In genomic region chr2:172323256-172323655, GRCh38 we compare ENCODE assay signal across 18 cellular contexts.
A peak's percentile ranks its signal among the peaks of the same experiment; 100 is the strongest.
DNase-seq lines count a peak whose midpoint lies in the region; ATAC-seq, FAIRE-seq and TF ChIP-seq lines count a peak whose summit lies in the region.
"Had no signal": no experiment of that assay in that cellular context is flagged by ENCODE, and none has a peak within 500 bp of the region (broad histone marks: within the 10 kb centered on the region; RNA-seq: fewer than 3 reads in every experiment).

No MANE protein-coding gene starts in this region.

- TF ChIP-seq CTCF in IMR-90 (conservative IDR thresholded peaks at IDR 0.05; ENCODE audit: low read depth, low read length) (no peak), astrocyte (IDR thresholded peaks at IDR 0.05; ENCODE audit: insufficient read depth, low read depth, low read length) (no peak), upper lobe of left lung (IDR thresholded peaks at IDR 0.05) (no peak)

- H3K27me3 ChIP-seq in IMR-90 (ENCODE audit: control insufficient read depth, insufficient read depth, low read length) (no peaks in the 10 kb centered on the region), astrocyte (ENCODE audit: insufficient read depth, low read length) (no peaks in the 10 kb centered on the region), trophoblast cell (ENCODE audit: insufficient read depth, low read length) (no peaks in the 10 kb centered on the region), upper lobe of left lung (no peaks in the 10 kb centered on the region)
- H3K27me3 ChIP-seq: MG63 had no signal

- no peak overlapping the region for H2BK15ac ChIP-seq in IMR-90 (ENCODE audit: low read depth, low read length)

- no peak for TF ChIP-seq POLR2A in IMR-90 (IDR thresholded peaks at IDR 0.05; ENCODE audit: low read depth, low read length)
- no peak for TF ChIP-seq POLR2A in upper lobe of left lung (IDR thresholded peaks at IDR 0.05)

- H3K79me1 ChIP-seq in IMR-90 (ENCODE audit: low read depth in 1 of 2, low read length in 2 of 2), result no peaks in the 10 kb centered on the region
- H3K79me1 ChIP-seq in trophoblast cell (ENCODE audit: low read length), result no peaks in the 10 kb centered on the region

- TF ChIP-seq RAD21 in IMR-90 (IDR thresholded peaks at IDR 0.05; ENCODE audit: low read length), result no peak

- H2AFZ ChIP-seq in IMR-90 (replicated peaks; ENCODE audit: low read length, poor library complexity) (no peak overlapping the region), astrocyte (ENCODE audit: low read depth, low read length) (no peak overlapping the region), trophoblast cell (ENCODE audit: insufficient read depth, low read length, poor library complexity) (no peak overlapping the region)
- H2AFZ ChIP-seq: PC-9 had no signal

- H4K20me1 ChIP-seq in IMR-90 (ENCODE audit: insufficient read depth, low read length) (no peaks in the 10 kb centered on the region), astrocyte (ENCODE audit: insufficient read depth, low read length) (no peaks in the 10 kb centered on the region)

- H3K27ac Mint-ChIP-seq in astrocyte (ENCODE audit: unreplicated experiment), result peak overlapping the region; percentile 72
- H3K27ac Mint-ChIP-seq: B cell; CD4-positive, CD25-positive, alpha-beta regulatory T cell had no signal

- intact Hi-C loops in IMR-90 (cut with micrococcal nuclease), result no loop called here
- intact Hi-C loops in sciatic nerve (cut with DNase I), result no loop called here

- H3K27me3 Mint-ChIP-seq in astrocyte (ENCODE audit: low read depth, unreplicated experiment), result no peaks in the 10 kb centered on the region

- H3K9me1 ChIP-seq in IMR-90 (ENCODE audit: insufficient read depth, low read length), result peaks cover 2% of the 10 kb centered on the region; the same call in 1 of the 2 replicates

- no peak overlapping the region for H3K9ac ChIP-seq in IMR-90 (ENCODE audit: low read depth, low read length)
- no peak overlapping the region for H3K9ac ChIP-seq in astrocyte (ENCODE audit: low read length)
- H3K9ac ChIP-seq in trophoblast cell (ENCODE audit: low read length), result no peak overlapping the region
- H3K9ac ChIP-seq: SK-N-SH had no signal

- no peak overlapping the region for H4K5ac ChIP-seq in IMR-90 (ENCODE audit: low read depth, low read length)

- H3K4me1 ChIP-seq in IMR-90 (ENCODE audit: control insufficient read depth, insufficient read depth, low read length), result peaks cover 5% of the 10 kb centered on the region; the same call in 1 of the 2 replicates
- peaks cover 9% of the 10 kb centered on the region for H3K4me1 ChIP-seq in astrocyte (ENCODE audit: insufficient read depth, low read length)
- no peaks in the 10 kb centered on the region for H3K4me1 ChIP-seq in trophoblast cell (ENCODE audit: control insufficient read depth in 1 of 2, insufficient read depth in 2 of 2, low read length in 2 of 2)
- H3K4me1 ChIP-seq in upper lobe of left lung, result no peaks in the 10 kb centered on the region

- no peak for TF ChIP-seq EP300 in upper lobe of left lung (IDR thresholded peaks at IDR 0.05)

- no peak overlapping the region for H3K18ac ChIP-seq in IMR-90 (ENCODE audit: low read depth, low read length)
- H3K18ac ChIP-seq in trophoblast cell (ENCODE audit: low read length), result no peak overlapping the region

- H3K4me2 ChIP-seq in IMR-90 (ENCODE audit: low read depth, low read length) (no peak overlapping the region), astrocyte (ENCODE audit: low read length) (no peak overlapping the region), trophoblast cell (ENCODE audit: low read length) (no peak overlapping the region)
- H3K4me2 ChIP-seq: PC-9, SK-N-SH had no signal

- dilution Hi-C loops in IMR-90 (cut with HindIII; ENCODE audit: low sequenced_read_pairs, unreplicated experiment), result no loop called here

- peaks cover 9% of the 10 kb centered on the region for H3K4me1 Mint-ChIP-seq in astrocyte (ENCODE audit: low read depth, unreplicated experiment)
- H3K4me1 Mint-ChIP-seq: B cell; CD4-positive, CD25-positive, alpha-beta regulatory T cell had no signal

- POLR2A ChIA-PET in IMR-90 (lab: Charles Lee; ENCODE audit: unreplicated experiment), result no interaction called here

- H2BK12ac ChIP-seq in trophoblast cell (ENCODE audit: low read length), result no peak overlapping the region

- H3K9me3 Mint-ChIP-seq in astrocyte (ENCODE audit: unreplicated experiment), result no peaks in the 10 kb centered on the region

- H3K9me3 ChIP-seq in IMR-90 (ENCODE audit: control insufficient read depth, insufficient read depth, low read length) (no peaks in the 10 kb centered on the region), astrocyte (ENCODE audit: insufficient read depth, low read depth, low read length) (no peaks in the 10 kb centered on the region), trophoblast cell (ENCODE audit: insufficient read depth, low read depth, low read length) (no peaks in the 10 kb centered on the region), upper lobe of left lung (no peaks in the 10 kb centered on the region)
- H3K9me3 ChIP-seq: MG63, SK-N-SH had no signal

- H3K4me3 ChIP-seq in IMR-90 (ENCODE audit: insufficient read depth, low read depth, low read length), result no peak overlapping the region
- no peak overlapping the region for H3K4me3 ChIP-seq in astrocyte (ENCODE audit: insufficient read depth, low read depth, low read length)
- no peak overlapping the region for H3K4me3 ChIP-seq in trophoblast cell (ENCODE audit: low read depth, low read length)
- H3K4me3 ChIP-seq in upper lobe of left lung, result no peak overlapping the region
- H3K4me3 ChIP-seq: MG63, PC-9 had no signal

- no peak overlapping the region for H4K12ac ChIP-seq in trophoblast cell (ENCODE audit: low read depth, low read length)

- H3K4ac ChIP-seq in IMR-90 (ENCODE audit: low read depth, low read length), result no peak overlapping the region
- no peak overlapping the region for H3K4ac ChIP-seq in trophoblast cell (ENCODE audit: low read depth, low read length)

- H4K8ac ChIP-seq in IMR-90 (ENCODE audit: low read depth in 2 of 2, low read length in 2 of 2) (no peak overlapping the region), trophoblast cell (ENCODE audit: low read depth, low read length) (no peak overlapping the region)

- no TSS peak for BruUV-seq in IMR-90 (replicated peaks; lab: Mats Ljungman, UMichigan)

- in situ Hi-C loops in IMR-90 (cut with MboI; ENCODE audit: low sequenced_read_pairs), result no loop called here

- no peak overlapping the region for H4K91ac ChIP-seq in IMR-90 (ENCODE audit: insufficient read depth, low read depth, low read length)
- H4K91ac ChIP-seq in trophoblast cell (ENCODE audit: low read depth, low read length), result no peak overlapping the region

- no peaks in the 10 kb centered on the region for H3K36me3 ChIP-seq in IMR-90 (ENCODE audit: control insufficient read depth, insufficient read depth, low read length)
- no peaks in the 10 kb centered on the region for H3K36me3 ChIP-seq in astrocyte (ENCODE audit: insufficient read depth, low read length)
- no peaks in the 10 kb centered on the region for H3K36me3 ChIP-seq in trophoblast cell (ENCODE audit: control insufficient read depth in 1 of 2, insufficient read depth in 2 of 2, low read length in 2 of 2)
- no peaks in the 10 kb centered on the region for H3K36me3 ChIP-seq in upper lobe of left lung
- H3K36me3 ChIP-seq: MG63 had no signal

- peak; percentile 40 for DNase-seq in IMR-90
- peak; percentile 25 for DNase-seq in astrocyte (ENCODE audit: low read depth)
- peak; percentile 25 for DNase-seq in glomerular visceral epithelial cell (ENCODE audit: extremely low spot score)
- DNase-seq in trophoblast cell, result peak; percentile 23 to 32
- no peak for DNase-seq in upper lobe of left lung
- DNase-seq in sciatic nerve (ENCODE audit: low spot score), result no peak
- DNase-seq in stimulated activated naive CD8-positive, alpha-beta T cell treated with anti-CD3 and anti-CD28 coated beads, Interleukin-15, Interleukin-2, amounts not matched to agents 100 U/mL and 50 U/mL, for 24 hours, result no peak
- DNase-seq: CD4-positive, CD25-positive, alpha-beta regulatory T cell; MG63; NCI-H1092 treated with DMSO at 0.1 percent for 48 hours; NCI-H1694; NCI-H510A treated with DMSO at 0.1 percent for 48 hours; NCI-H82; PC-9; SHP77; SK-N-SH had no signal

- H3K27ac ChIP-seq in IMR-90 (ENCODE audit: insufficient read depth, low read length) (no peak overlapping the region), astrocyte (ENCODE audit: low read depth, low read length) (no peak overlapping the region), trophoblast cell (ENCODE audit: low read depth, low read length) (no peak overlapping the region), upper lobe of left lung (no peak overlapping the region)
- H3K27ac ChIP-seq: PC-9 had no signal

- H3K4me3 Mint-ChIP-seq in astrocyte (ENCODE audit: unreplicated experiment), result peak overlapping the region; percentile 64
- H3K4me3 Mint-ChIP-seq: B cell; CD4-positive, CD25-positive, alpha-beta regulatory T cell had no signal

- H3K56ac ChIP-seq in IMR-90 (ENCODE audit: extremely low read depth, insufficient read depth, low read length), result no peak overlapping the region

- H3K79me2 ChIP-seq in astrocyte (ENCODE audit: insufficient read depth, low read length) (no peaks in the 10 kb centered on the region), trophoblast cell (ENCODE audit: control insufficient read depth, insufficient read depth, low read length, poor library complexity) (no peaks in the 10 kb centered on the region)

- no peak overlapping the region for H2BK5ac ChIP-seq in IMR-90 (ENCODE audit: low read depth, low read length, poor library complexity, severe bottlenecking)
- no peak overlapping the region for H2BK5ac ChIP-seq in trophoblast cell (ENCODE audit: low read depth, low read length, poor library complexity)

- no peak overlapping the region for H3K23ac ChIP-seq in IMR-90 (ENCODE audit: low read depth, low read length)
- no peak overlapping the region for H3K23ac ChIP-seq in trophoblast cell (ENCODE audit: low read length)

- H3K36me3 Mint-ChIP-seq in astrocyte (ENCODE audit: low read depth, unreplicated experiment), result peaks cover 6% of the 10 kb centered on the region
- H3K36me3 Mint-ChIP-seq: CD4-positive, CD25-positive, alpha-beta regulatory T cell had no signal

- 80% methylated on average over 2 of the region's 6 CpGs; no CpG with 5 or more reads in 1 of the 2 experiments for WGBS in IMR-90 (ENCODE audit: extremely low coverage in 2 of 2, insufficient read length in 1 of 2), 2 experiments
- WGBS in trophoblast cell (ENCODE audit: extremely low coverage, insufficient coverage, insufficient read length), result no CpG with 5 or more reads among the region's 6 CpGs
- WGBS in upper lobe of left lung, 2 donors, result 79 to 84% methylated on average over 6 of the region's 6 CpGs

- H2BK20ac ChIP-seq in IMR-90 (ENCODE audit: low read depth, low read length), result no peak overlapping the region

- H2BK120ac ChIP-seq in IMR-90 (ENCODE audit: low read depth, low read length) (no peak overlapping the region), trophoblast cell (ENCODE audit: insufficient read depth, low read length, poor library complexity) (no peak overlapping the region)

- no peak overlapping the region for H3K14ac ChIP-seq in IMR-90 (replicated peaks; ENCODE audit: low read depth, low read length)
- no peak overlapping the region for H3K14ac ChIP-seq in trophoblast cell (ENCODE audit: low read length)

- CTCF ChIA-PET in IMR-90 (lab: Yijun Ruan, JAX), result no interaction called here

- FAIRE-seq in astrocyte (lab: Jason Lieb, UNC), result no peak
- FAIRE-seq: HepG2 had no signal

- H2AK5ac ChIP-seq in IMR-90 (ENCODE audit: low read depth, low read length) (peak overlapping the region; percentile 8; the same call in 1 of the 2 replicates), trophoblast cell (ENCODE audit: low read length) (no peak overlapping the region)

- no peak overlapping the region for H2AK9ac ChIP-seq in IMR-90 (replicated peaks; ENCODE audit: low read depth, low read length, poor library complexity)

- ATAC-seq in IMR-90 (ENCODE audit: low read depth), result no peak
- ATAC-seq in upper lobe of left lung (ENCODE audit: low FRiP score in 2 of 2), result no peak
- ATAC-seq in sciatic nerve, result no peak
- ATAC-seq in stimulated activated naive CD8-positive, alpha-beta T cell treated with anti-CD3 and anti-CD28 coated beads, Interleukin-15, Interleukin-2, amounts not matched to agents 100 U/mL and 50 U/mL, for 24 hours, result no peak
- ATAC-seq: HepG2 had no signal

Comparison
In these comparisons a context has a peak if more than half of its experiments do, and no peak if none do; other contexts are left out.
1. DNase-seq: peak in IMR-90 (single experiment), astrocyte (single experiment), glomerular visceral epithelial cell (single experiment) and trophoblast cell (2 of 2); none in upper lobe of left lung (0 of 2), sciatic nerve (single experiment) and stimulated activated naive CD8-positive, alpha-beta T cell treated with anti-CD3 and anti-CD28 coated beads, Interleukin-15, Interleukin-2, amounts not matched to agents 100 U/mL and 50 U/mL, for 24 hours (single experiment).